19 cellular contexts compared by ENCODE assay signal in the genomic region with DNA sequence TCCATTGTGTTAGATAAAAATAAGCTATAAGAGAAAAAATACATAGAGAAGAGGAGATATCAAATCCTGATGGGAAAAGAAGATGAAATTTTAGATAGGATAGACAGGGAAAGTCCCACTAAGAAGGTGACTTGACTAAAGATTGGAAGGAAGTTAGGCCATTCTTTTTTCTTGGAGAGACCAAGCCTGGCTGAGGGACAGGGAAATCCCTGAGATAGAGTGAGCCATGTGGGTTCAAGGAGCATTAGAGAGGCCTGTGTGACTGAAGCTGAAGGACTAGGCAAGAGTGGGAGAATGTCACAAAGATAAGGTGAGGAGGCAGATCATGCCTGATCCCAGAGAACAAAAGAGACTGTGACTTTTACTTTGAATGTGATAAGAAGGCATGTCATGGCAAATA.
"Had no signal": no experiment of that assay in that cellular context is flagged by ENCODE, and none has a peak within 500 bp of the region (broad histone marks: within the 10 kb centered on the region; RNA-seq: fewer than 3 reads in every experiment).

No MANE protein-coding gene starts in this region.

- ATAC-seq: pancreas; stimulated activated naive B cell treated with anti-CD40 and anti-IgM and Interleukin-4, amounts not matched to agents 10 μg/mL and 1 μg/mL and 100 μg/mL, for 72 hours; T-cell had no signal

- H3K36me3 ChIP-seq: ascending aorta, esophagus muscularis mucosa, neural progenitor cell, pancreas, thyroid gland had no signal

- H3K9me3 ChIP-seq: ascending aorta, esophagus muscularis mucosa, pancreas, thyroid gland had no signal

- H3K27me3 ChIP-seq: ascending aorta, dorsolateral prefrontal cortex, esophagus muscularis mucosa, thyroid gland had no signal

- H3K9ac ChIP-seq: neural progenitor cell had no signal

- H3K4me3 Mint-ChIP-seq: activated T-helper 1 cell treated with anti-CD3 and anti-CD28 coated beads, Interleukin-12 subunit alpha, Interleukin-12 subunit beta, Interleukin-2, Interleukin-4 antibody, amounts not matched to agents 30 ng/mL and 10 ng/mL and 1 ng/mL, durations not matched to agents 14 hours and 24 hours and 36 hours; naive B cell; neural progenitor cell; stimulated activated naive B cell treated with anti-CD40 and anti-IgM and Interleukin-4, amounts not matched to agents 10 μg/mL and 1 μg/mL and 100 μg/mL, for 72 hours; T-cell had no signal

- H3K4me1 ChIP-seq: neural progenitor cell had no signal

- H3K27ac ChIP-seq: ascending aorta, dorsolateral prefrontal cortex, esophagus muscularis mucosa, neural progenitor cell, pancreas, thyroid gland had no signal

- H3K36me3 Mint-ChIP-seq: neural progenitor cell; stimulated activated naive B cell treated with anti-CD40 and anti-IgM and Interleukin-4, amounts not matched to agents 10 μg/mL and 1 μg/mL and 100 μg/mL, for 72 hours; T-cell had no signal

- DNase-seq: activated CD4-positive, alpha-beta T cell treated with anti-CD3 and anti-CD28 coated beads, Interleukin-2, amount 50 U/mL, for 1 hour; activated CD8-positive, alpha-beta memory T cell treated with anti-CD3 and anti-CD28 coated beads for 24 hours; activated naive CD4-positive, alpha-beta T cell; dorsolateral prefrontal cortex; hippocampal formation; midbrain; naive B cell; pancreas; stimulated activated CD4-positive, alpha-beta T cell treated with anti-CD3 and anti-CD28 coated beads, Interleukin-2, amount 100 ng/mL, for 48 hours; stimulated activated naive B cell treated with anti-CD40 and anti-IgM and Interleukin-4, amounts not matched to agents 10 μg/mL and 1 μg/mL and 100 μg/mL, for 72 hours; T-cell; T-helper 9 cell; thyroid gland had no signal

- H3K27me3 Mint-ChIP-seq: T-cell had no signal

- H3K4me3 ChIP-seq: ascending aorta, dorsolateral prefrontal cortex, esophagus muscularis mucosa, neural progenitor cell, pancreas, thyroid gland had no signal

- H3K9me3 Mint-ChIP-seq: activated T-helper 1 cell treated with anti-CD3 and anti-CD28 coated beads, Interleukin-12 subunit alpha, Interleukin-12 subunit beta, Interleukin-2, Interleukin-4 antibody, amounts not matched to agents 30 ng/mL and 10 ng/mL and 1 ng/mL, durations not matched to agents 14 hours and 24 hours and 36 hours; neural progenitor cell; stimulated activated naive B cell treated with anti-CD40 and anti-IgM and Interleukin-4, amounts not matched to agents 10 μg/mL and 1 μg/mL and 100 μg/mL, for 72 hours; T-cell had no signal

- H2AFZ ChIP-seq: neural progenitor cell had no signal

- H3K27ac Mint-ChIP-seq: activated T-helper 1 cell treated with anti-CD3 and anti-CD28 coated beads, Interleukin-12 subunit alpha, Interleukin-12 subunit beta, Interleukin-2, Interleukin-4 antibody, amounts not matched to agents 30 ng/mL and 10 ng/mL and 1 ng/mL, durations not matched to agents 14 hours and 24 hours and 36 hours; naive B cell; neural progenitor cell; stimulated activated naive B cell treated with anti-CD40 and anti-IgM and Interleukin-4, amounts not matched to agents 10 μg/mL and 1 μg/mL and 100 μg/mL, for 72 hours; T-cell had no signal

- H3K4me2 ChIP-seq: neural progenitor cell had no signal

- FAIRE-seq: bronchial epithelial cell, urothelium cell line had no signal
